ENCODE assay signal across 13 cellular contexts in genomic region chr10:68469838-68470237, GRCh38. TPM values are rescaled to one million over a fixed set of nuclear protein-coding genes. Genes with fewer than 3 reads are reported as not detected.
DNase-seq lines count a peak whose midpoint lies in the region; ATAC-seq, FAIRE-seq and TF ChIP-seq lines count a peak whose summit lies in the region.
"Had no signal": no experiment of that assay in that cellular context is flagged by ENCODE, and none has a peak within 500 bp of the region (broad histone marks: within the 10 kb centered on the region; RNA-seq: fewer than 3 reads in every experiment).

No MANE protein-coding gene starts in this region.

- no peak for TF ChIP-seq CTCF in CD4-positive, alpha-beta T cell (IDR thresholded peaks at IDR 0.05)

- in situ Hi-C loops in HAP-1 (cut with MboI; ENCODE audit: low sequenced_read_pairs): no loop called here

- POLR2A ChIA-PET in CD4-positive, alpha-beta T cell (lab: Charles Lee): no interaction called here
- POLR2A ChIA-PET in activated CD8-positive, alpha-beta T cell treated with anti-CD3 and anti-CD28 coated beads, Interleukin-2, amount 10 ng/mL, durations not matched to agents 7 days and 5 days (lab: Charles Lee): interaction anchor here (0.9 kb wide), 1 partner anchor 63 kb away, joined by 3 read pairs; the partner anchor contains the start of gene RUFY2

- H3K27ac Mint-ChIP-seq in CD4-positive, alpha-beta T cell: no peak overlapping the region
- peak overlapping the region; percentile 58 for H3K27ac Mint-ChIP-seq in activated CD8-positive, alpha-beta T cell treated with anti-CD3 and anti-CD28 coated beads, Interleukin-2, amount 10 ng/mL, durations not matched to agents 7 days and 5 days
- no peak overlapping the region for H3K27ac Mint-ChIP-seq in natural killer cell treated with Interleukin-12 subunit alpha and Interleukin-12 subunit beta and Interleukin-15 and Interleukin-18, amount 100 ng/mL, for 72 hours
- H3K27ac Mint-ChIP-seq: stimulated activated naive B cell treated with anti-CD40 and anti-IgM and Interleukin-4, amounts not matched to agents 10 μg/mL and 1 μg/mL and 100 μg/mL, for 72 hours had no signal

- DNase-seq in CD4-positive, alpha-beta T cell: no peak
- DNase-seq in HAP-1 (ENCODE audit: low spot score in 2 of 2): no peak
- DNase-seq in activated CD8-positive, alpha-beta T cell treated with anti-CD3 and anti-CD28 coated beads, Interleukin-2, amount 10 ng/mL, durations not matched to agents 7 days and 5 days: no peak
- no peak for DNase-seq in natural killer cell treated with Interleukin-12 subunit alpha and Interleukin-12 subunit beta and Interleukin-15 and Interleukin-18, amount 100 ng/mL, for 72 hours (ENCODE audit: low spot score)
- no peak for DNase-seq in GM12891 (ENCODE audit: insufficient read length, low spot score)
- DNase-seq in LoVo (ENCODE audit: low spot score): no peak
- DNase-seq: activated gamma-delta T cell; left cardiac atrium; ovary; stimulated activated naive B cell treated with anti-CD40 and anti-IgM and Interleukin-4, amounts not matched to agents 10 μg/mL and 1 μg/mL and 100 μg/mL, for 72 hours had no signal

- intact Hi-C loops in CD4-positive, alpha-beta T cell (cut with DNase I, micrococcal nuclease): loop anchor here in 1 of 2 experiments (5.0 kb wide), 1 partner anchor 58 kb away; no protein-coding TSS in a partner anchor

- no peaks in the 10 kb centered on the region for H3K9me3 ChIP-seq in CD4-positive, alpha-beta T cell (ENCODE audit: control insufficient read depth, low read length)
- H3K9me3 ChIP-seq in HAP-1: no peaks in the 10 kb centered on the region
- H3K9me3 ChIP-seq: ovary had no signal

- H3K4me1 ChIP-seq in HAP-1: peaks cover 13% of the 10 kb centered on the region

- no peak overlapping the region for H3K27ac ChIP-seq in CD4-positive, alpha-beta T cell (ENCODE audit: low read depth, low read length)
- H3K27ac ChIP-seq: coronary artery, ovary had no signal

- peaks cover 44% of the 10 kb centered on the region for H3K36me3 ChIP-seq in HAP-1 (replicated peaks)
- H3K36me3 ChIP-seq: ovary had no signal

- no peaks in the 10 kb centered on the region for H3K9me3 Mint-ChIP-seq in CD4-positive, alpha-beta T cell
- no peaks in the 10 kb centered on the region for H3K9me3 Mint-ChIP-seq in activated CD8-positive, alpha-beta T cell treated with anti-CD3 and anti-CD28 coated beads, Interleukin-2, amount 10 ng/mL, durations not matched to agents 7 days and 5 days (ENCODE audit: insufficient read depth)
- H3K9me3 Mint-ChIP-seq in natural killer cell treated with Interleukin-12 subunit alpha and Interleukin-12 subunit beta and Interleukin-15 and Interleukin-18, amount 100 ng/mL, for 72 hours: no peaks in the 10 kb centered on the region
- H3K9me3 Mint-ChIP-seq: stimulated activated naive B cell treated with anti-CD40 and anti-IgM and Interleukin-4, amounts not matched to agents 10 μg/mL and 1 μg/mL and 100 μg/mL, for 72 hours had no signal

- no peaks in the 10 kb centered on the region for H3K27me3 ChIP-seq in CD4-positive, alpha-beta T cell (ENCODE audit: control insufficient read depth, insufficient read depth, low read length)
- H3K27me3 ChIP-seq in HAP-1 (ENCODE audit: low read depth): no peaks in the 10 kb centered on the region
- H3K27me3 ChIP-seq: ovary had no signal

- FAIRE-seq in GM12891 (lab: Jason Lieb, UNC): no peak
- FAIRE-seq: D721Med had no signal

- H3K4me1 Mint-ChIP-seq in CD4-positive, alpha-beta T cell (ENCODE audit: low read depth): peaks cover 17% of the 10 kb centered on the region
- peaks cover 25% of the 10 kb centered on the region for H3K4me1 Mint-ChIP-seq in activated CD8-positive, alpha-beta T cell treated with anti-CD3 and anti-CD28 coated beads, Interleukin-2, amount 10 ng/mL, durations not matched to agents 7 days and 5 days (ENCODE audit: low read depth)
- H3K4me1 Mint-ChIP-seq in natural killer cell treated with Interleukin-12 subunit alpha and Interleukin-12 subunit beta and Interleukin-15 and Interleukin-18, amount 100 ng/mL, for 72 hours (ENCODE audit: low read depth in 2 of 2): peaks cover 16 to 27% of the 10 kb centered on the region in 2 donors

- no peaks in the 10 kb centered on the region for H3K27me3 Mint-ChIP-seq in CD4-positive, alpha-beta T cell
- H3K27me3 Mint-ChIP-seq in activated CD8-positive, alpha-beta T cell treated with anti-CD3 and anti-CD28 coated beads, Interleukin-2, amount 10 ng/mL, durations not matched to agents 7 days and 5 days (ENCODE audit: low read depth): no peaks in the 10 kb centered on the region
- H3K27me3 Mint-ChIP-seq in natural killer cell treated with Interleukin-12 subunit alpha and Interleukin-12 subunit beta and Interleukin-15 and Interleukin-18, amount 100 ng/mL, for 72 hours: no peaks in the 10 kb centered on the region
- H3K27me3 Mint-ChIP-seq: stimulated activated naive B cell treated with anti-CD40 and anti-IgM and Interleukin-4, amounts not matched to agents 10 μg/mL and 1 μg/mL and 100 μg/mL, for 72 hours had no signal

- ATAC-seq in CD4-positive, alpha-beta T cell (ENCODE audit: poor library complexity): no peak
- ATAC-seq in activated CD8-positive, alpha-beta T cell treated with anti-CD3 and anti-CD28 coated beads, Interleukin-2, amount 10 ng/mL, durations not matched to agents 7 days and 5 days: no peak
- no peak for ATAC-seq in natural killer cell treated with Interleukin-12 subunit alpha and Interleukin-12 subunit beta and Interleukin-15 and Interleukin-18, amount 100 ng/mL, for 72 hours
- no peak for ATAC-seq in GM21423 (IDR thresholded peaks at IDR 0.05; ENCODE audit: unreplicated experiment)
- ATAC-seq: left cardiac atrium; stimulated activated naive B cell treated with anti-CD40 and anti-IgM and Interleukin-4, amounts not matched to agents 10 μg/mL and 1 μg/mL and 100 μg/mL, for 72 hours had no signal

- TF ChIP-seq POLR2A in GM12891 (IDR thresholded peaks at IDR 0.05; ENCODE audit: low read depth, low read length): no peak

- CTCF ChIA-PET in CD4-positive, alpha-beta T cell (lab: Charles Lee): no interaction called here
- CTCF ChIA-PET in activated CD8-positive, alpha-beta T cell treated with anti-CD3 and anti-CD28 coated beads, Interleukin-2, amount 10 ng/mL, durations not matched to agents 7 days and 5 days (lab: Charles Lee): no interaction called here

- H3K36me3 Mint-ChIP-seq in CD4-positive, alpha-beta T cell (ENCODE audit: low read depth): peaks cover 11% of the 10 kb centered on the region
- H3K36me3 Mint-ChIP-seq in activated CD8-positive, alpha-beta T cell treated with anti-CD3 and anti-CD28 coated beads, Interleukin-2, amount 10 ng/mL, durations not matched to agents 7 days and 5 days (ENCODE audit: low read depth): peaks cover 42% of the 10 kb centered on the region
- no peaks in the 10 kb centered on the region for H3K36me3 Mint-ChIP-seq in natural killer cell treated with Interleukin-12 subunit alpha and Interleukin-12 subunit beta and Interleukin-15 and Interleukin-18, amount 100 ng/mL, for 72 hours

- peak overlapping the region; percentile 4 for H3K4me3 Mint-ChIP-seq in CD4-positive, alpha-beta T cell
- peak overlapping the region; percentile 99 for H3K4me3 Mint-ChIP-seq in activated CD8-positive, alpha-beta T cell treated with anti-CD3 and anti-CD28 coated beads, Interleukin-2, amount 10 ng/mL, durations not matched to agents 7 days and 5 days
- peak overlapping the region; percentile 98 for H3K4me3 Mint-ChIP-seq in natural killer cell treated with Interleukin-12 subunit alpha and Interleukin-12 subunit beta and Interleukin-15 and Interleukin-18, amount 100 ng/mL, for 72 hours

- H3K4me3 ChIP-seq in HAP-1: peak overlapping the region; percentile 57
- H3K4me3 ChIP-seq: coronary artery, ovary had no signal

TF ChIP-seq in GM12891, 5 proteins besides CTCF, POLR2A, EP300 and RAD21:
- TF ChIP-seq TAF1 (IDR thresholded peaks at IDR 0.05; ENCODE audit: low read depth, low read length) (no peak), SPI1 (IDR thresholded peaks at IDR 0.05; ENCODE audit: low read depth, low read length) (no peak), POLR2AphosphoS5 (IDR thresholded peaks at IDR 0.05; ENCODE audit: low read depth, low read length) (no peak), POU2F2 (IDR thresholded peaks at IDR 0.05; ENCODE audit: low read depth, low read length) (no peak)

RNA-seq across cellular contexts. Expression of gene DNA2, which starts 1.9 kb away (rescaled TPM):
- total RNA-seq in CD4-positive, alpha-beta T cell: 1 to 10 TPM; 3.7 to 5.7 TPM
- total RNA-seq in activated CD8-positive, alpha-beta T cell treated with anti-CD3 and anti-CD28 coated beads, Interleukin-2, amount 10 ng/mL, durations not matched to agents 7 days and 5 days: 10 to 100 TPM; 51.4 to 52.6 TPM
- 10 to 100 TPM; 25.8 to 69.0 TPM for total RNA-seq in natural killer cell treated with Interleukin-12 subunit alpha and Interleukin-12 subunit beta and Interleukin-15 and Interleukin-18, amount 100 ng/mL, for 72 hours
- polyA plus RNA-seq in GM12891 (2012; ENCODE audit: low read depth, missing spikeins): 7.1 TPM

RNA-seq across cellular contexts. Expression of gene SLC25A16, which starts 57.5 kb away (rescaled TPM):
- 10 to 100 TPM; 28.2 to 29.3 TPM for total RNA-seq in CD4-positive, alpha-beta T cell
- total RNA-seq in activated CD8-positive, alpha-beta T cell treated with anti-CD3 and anti-CD28 coated beads, Interleukin-2, amount 10 ng/mL, durations not matched to agents 7 days and 5 days: 10 to 100 TPM; 18.7 to 22.7 TPM
- total RNA-seq in natural killer cell treated with Interleukin-12 subunit alpha and Interleukin-12 subunit beta and Interleukin-15 and Interleukin-18, amount 100 ng/mL, for 72 hours: 10 to 100 TPM; 28.9 to 41.3 TPM
- 3.8 TPM for polyA plus RNA-seq in GM12891 (2012; ENCODE audit: low read depth, missing spikeins)

Comparison
In these comparisons a context has a peak if more than half of its experiments do, and no peak if none do; other contexts are left out.
1. H3K4me3 Mint-ChIP-seq: peak in every context shown above with its lines; median percentile 99 in activated CD8-positive, alpha-beta T cell treated with anti-CD3 and anti-CD28 coated beads, Interleukin-2, amount 10 ng/mL, durations not matched to agents 7 days and 5 days; 98 in natural killer cell treated with Interleukin-12 subunit alpha and Interleukin-12 subunit beta and Interleukin-15 and Interleukin-18, amount 100 ng/mL, for 72 hours; 4 in CD4-positive, alpha-beta T cell.